ENCODE assay signal across 8 cellular contexts in genomic region chr4:83112239-83112638, GRCh38. TPM values are rescaled to one million over a fixed set of nuclear protein-coding genes. Genes with fewer than 3 reads are reported as not detected.
DNase-seq lines count a peak whose midpoint lies in the region; ATAC-seq and TF ChIP-seq lines count a peak whose summit lies in the region.

No MANE protein-coding gene starts in this region.

- H3K27ac ChIP-seq in BLaER1 (peak overlapping the region; percentile 9; the same call in 1 of the 2 replicates), upper lobe of left lung (peak overlapping the region; percentile 58 to 89 (median 67)), sigmoid colon (no peak overlapping the region)

- H3K9ac ChIP-seq in BLaER1: no peak overlapping the region

- peak overlapping the region; percentile 61 for H3K27ac Mint-ChIP-seq in activated T-helper 17 cell treated with anti-CD3 and anti-CD28 coated beads, Interleukin-2, amount 50 U/mL, for 72 hours

- ATAC-seq in GM19023 (IDR thresholded peaks at IDR 0.05; ENCODE audit: unreplicated experiment) (peak; percentile 35), HG03469 (IDR thresholded peaks at IDR 0.05; ENCODE audit: unreplicated experiment) (peak; percentile 30), upper lobe of left lung (ENCODE audit: low FRiP score in 2 of 2) (no peak), sciatic nerve (no peak)
- ATAC-seq in activated T-helper 17 cell treated with anti-CD3 and anti-CD28 coated beads, Interleukin-2, amount 50 U/mL, for 72 hours (replicated peaks): no peak

- H3K4me1 ChIP-seq in BLaER1: peaks cover 47% of the 10 kb centered on the region
- peaks cover 4 to 23% (median 13%) of the 10 kb centered on the region in 4 donors for H3K4me1 ChIP-seq in upper lobe of left lung
- peaks cover 0 to 12% (median 7%) of the 10 kb centered on the region in 4 donors for H3K4me1 ChIP-seq in sigmoid colon

- H3K4me3 Mint-ChIP-seq in activated T-helper 17 cell treated with anti-CD3 and anti-CD28 coated beads, Interleukin-2, amount 50 U/mL, for 72 hours: peak overlapping the region; percentile 84

- DNase-seq in upper lobe of left lung (no peak), NCI-H748 (lab: John Stamatoyannopoulos, UW; ENCODE audit: unreplicated experiment) (no peak), sigmoid colon (no peak), sciatic nerve (ENCODE audit: low spot score) (no peak)

- TF ChIP-seq CTCF in upper lobe of left lung (IDR thresholded peaks at IDR 0.05): no peak
- no peak for TF ChIP-seq CTCF in sigmoid colon (IDR thresholded peaks at IDR 0.05)

- no peak overlapping the region for H3K4me3 ChIP-seq in BLaER1
- peak overlapping the region in 3 of 4 donors; percentile 5 to 43 (median 31) for H3K4me3 ChIP-seq in upper lobe of left lung
- H3K4me3 ChIP-seq in sigmoid colon: no peak overlapping the region

- H3K9me3 ChIP-seq in BLaER1 (no peaks in the 10 kb centered on the region), upper lobe of left lung (no peaks in the 10 kb centered on the region), sigmoid colon (no peaks in the 10 kb centered on the region)

- TF ChIP-seq EP300 in upper lobe of left lung (IDR thresholded peaks at IDR 0.05) (no peak), sigmoid colon (IDR thresholded peaks at IDR 0.05) (no peak)

- no peaks in the 10 kb centered on the region for H3K27me3 Mint-ChIP-seq in activated T-helper 17 cell treated with anti-CD3 and anti-CD28 coated beads, Interleukin-2, amount 50 U/mL, for 72 hours

- H3K9me3 Mint-ChIP-seq in activated T-helper 17 cell treated with anti-CD3 and anti-CD28 coated beads, Interleukin-2, amount 50 U/mL, for 72 hours: no peaks in the 10 kb centered on the region

- no peaks in the 10 kb centered on the region for H4K20me1 ChIP-seq in BLaER1

- H3K4me2 ChIP-seq in BLaER1: peak overlapping the region; percentile 60

- WGBS in upper lobe of left lung, 2 donors: 58 to 73% methylated on average over 2 of the region's 2 CpGs
- WGBS in sigmoid colon, 2 donors: 58 to 82% methylated on average over 2 of the region's 2 CpGs

- peaks cover 13% of the 10 kb centered on the region for H3K36me3 Mint-ChIP-seq in activated T-helper 17 cell treated with anti-CD3 and anti-CD28 coated beads, Interleukin-2, amount 50 U/mL, for 72 hours (ENCODE audit: low read depth)

- peaks cover 19% of the 10 kb centered on the region for H3K27me3 ChIP-seq in BLaER1
- no peaks in the 10 kb centered on the region for H3K27me3 ChIP-seq in upper lobe of left lung
- H3K27me3 ChIP-seq in sigmoid colon: no peaks in the 10 kb centered on the region

- intact Hi-C loops in sigmoid colon (cut with DNase I) (loop anchor here (5.0 kb wide), 1 partner anchor 40 kb away; no protein-coding TSS in a partner anchor), sciatic nerve (cut with DNase I) (no loop called here)

- no peaks in the 10 kb centered on the region for H3K4me1 Mint-ChIP-seq in activated T-helper 17 cell treated with anti-CD3 and anti-CD28 coated beads, Interleukin-2, amount 50 U/mL, for 72 hours

- no peaks in the 10 kb centered on the region for H3K36me3 ChIP-seq in BLaER1
- H3K36me3 ChIP-seq in upper lobe of left lung: no peaks in the 10 kb centered on the region
- H3K36me3 ChIP-seq in sigmoid colon: no peaks in the 10 kb centered on the region

- no peak for TF ChIP-seq POLR2A in upper lobe of left lung (IDR thresholded peaks at IDR 0.05)
- no peak for TF ChIP-seq POLR2A in sigmoid colon (IDR thresholded peaks at IDR 0.05)

RNA-seq across cellular contexts. Expression of gene PLAC8, which starts 2.3 kb away (rescaled TPM):
- total RNA-seq in activated T-helper 17 cell treated with anti-CD3 and anti-CD28 coated beads, Interleukin-2, amount 50 U/mL, for 72 hours: 10 to 100 TPM; 19.9 to 58.9 TPM
- total RNA-seq in upper lobe of left lung: 100 to 1,000 TPM in 1 of 6 donors, 10 to 100 TPM in 5; 28.3 to 184 (median 81.2) TPM
- 1 to 10 TPM in 3 of 4 donors, under 1 TPM in 1; 0.71 to 4.2 (median 1.7) TPM for total RNA-seq in sigmoid colon
- 1,000 to 10,000 TPM in 1 of 3 donors, 100 to 1,000 TPM in 2; 490 to 1,311 (median 566) TPM for polyA plus RNA-seq in sigmoid colon
- 4.5 TPM for total RNA-seq in sciatic nerve

Comparison
In these comparisons a context has a peak if more than half of its experiments do, and no peak if none do; other contexts are left out.
1. H3K27ac ChIP-seq: peak in BLaER1 (single experiment) and upper lobe of left lung (4 of 4); none in sigmoid colon (0 of 4).
2. H3K4me3 ChIP-seq: peak in upper lobe of left lung (3 of 4); none in BLaER1 (single experiment) and sigmoid colon (0 of 4).
3. ATAC-seq: peak in GM19023 (single experiment) and HG03469 (single experiment); none in activated T-helper 17 cell treated with anti-CD3 and anti-CD28 coated beads, Interleukin-2, amount 50 U/mL, for 72 hours (single experiment), upper lobe of left lung (0 of 2) and sciatic nerve (single experiment).